In the genomic region with DNA sequence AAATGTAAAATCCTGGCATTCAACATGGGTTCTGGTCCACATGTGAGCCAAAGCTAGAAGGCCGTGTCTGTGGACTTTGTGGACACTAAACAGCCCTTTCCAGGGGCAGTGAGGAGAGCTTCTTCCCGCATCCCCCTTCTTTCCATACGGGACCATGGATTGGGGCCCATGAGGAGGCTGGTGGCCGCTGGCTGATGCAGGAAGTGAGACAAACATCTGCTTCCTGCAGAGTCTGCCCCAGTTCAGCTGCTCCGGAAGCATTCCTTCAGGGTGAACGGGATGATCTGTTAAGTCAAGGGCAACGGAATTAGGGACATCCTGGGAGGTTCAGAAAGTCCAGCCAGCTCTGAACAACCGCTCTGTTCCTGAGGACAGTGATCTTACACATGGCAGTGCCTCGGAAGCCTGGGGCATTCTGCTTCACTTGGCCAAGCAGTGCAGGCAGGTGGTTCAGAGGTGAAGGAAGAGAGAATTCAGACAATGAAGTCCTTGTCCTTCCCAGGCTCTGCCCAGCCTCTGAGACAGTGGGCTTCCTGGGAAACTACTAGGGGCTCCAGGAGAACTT, we compare ENCODE assay signal across 10 cellular contexts. TPM values are rescaled to one million over a fixed set of nuclear protein-coding genes. Genes with fewer than 3 reads are reported as not detected.
DNase-seq lines count a peak whose midpoint lies in the region; ATAC-seq, FAIRE-seq and TF ChIP-seq lines count a peak whose summit lies in the region.
"Had no signal": no experiment of that assay in that cellular context is flagged by ENCODE, and none has a peak within 500 bp of the region (broad histone marks: within the 10 kb centered on the region; RNA-seq: fewer than 3 reads in every experiment).

No MANE protein-coding gene starts in this region.

- H3K79me2 ChIP-seq in HepG2 (ENCODE audit: insufficient read depth, low read length) = no peaks in the 10 kb centered on the region

- H3K9ac ChIP-seq in HepG2 (ENCODE audit: insufficient read depth, low read depth, low read length) = no peak overlapping the region

- H3K9me3 ChIP-seq in CD4-positive, CD25-positive, alpha-beta regulatory T cell (ENCODE audit: control insufficient read depth in 2 of 2, low read length in 2 of 2) = no peaks in the 10 kb centered on the region
- H3K9me3 ChIP-seq in HepG2 (ENCODE audit: low read length) = no peaks in the 10 kb centered on the region

- FAIRE-seq in HepG2 (lab: Jason Lieb, UNC) = peak; percentile 8

- in situ Hi-C loops in HepG2 (cut with HindIII; ENCODE audit: extremely low pct_ligation_motif_present, low pct_unique_long_range_greater_than_20kb) = no loop called here

- H3K4me3 ChIP-seq in CD4-positive, CD25-positive, alpha-beta regulatory T cell (ENCODE audit: low read depth, low read length) = no peak overlapping the region
- H3K4me3 ChIP-seq in HepG2 (replicated peaks in 1 of 3; ENCODE audit: insufficient read depth in 1 of 3, low read depth in 2 of 3, low read length in 3 of 3) = peak overlapping the region in 1 of 3 experiments; percentile 30; a peak in 2 of 6 replicates
- H3K4me3 ChIP-seq: smooth muscle cell had no signal

- peak overlapping the region in 2 of 4 donors; percentile 29 to 36 for H3K4me3 Mint-ChIP-seq in CD4-positive, CD25-positive, alpha-beta regulatory T cell
- peak overlapping the region; percentile 68 for H3K4me3 Mint-ChIP-seq in activated T-helper 1 cell treated with anti-CD3 and anti-CD28 coated beads, Interleukin-12 subunit alpha, Interleukin-12 subunit beta, Interleukin-2, Interleukin-4 antibody, amounts not matched to agents 30 ng/mL and 10 ng/mL and 1 ng/mL, durations not matched to agents 14 hours and 24 hours and 36 hours

- H2AFZ ChIP-seq in HepG2 (ENCODE audit: low read length) = peak overlapping the region; percentile 58

- no peaks in the 10 kb centered on the region for H3K27me3 ChIP-seq in CD4-positive, CD25-positive, alpha-beta regulatory T cell (ENCODE audit: control insufficient read depth, insufficient read depth, low read length)
- peaks cover 3 to 34% of the 10 kb centered on the region in 2 experiments; a peak in 4 of 5 replicates for H3K27me3 ChIP-seq in HepG2 (ENCODE audit: control insufficient read depth in 1 of 2, insufficient read depth in 2 of 2, low read length in 2 of 2)

- DNase-seq in CD4-positive, CD25-positive, alpha-beta regulatory T cell = peak in 1 of 3 donors; percentile 65
- DNase-seq in EH (ENCODE audit: low read depth) = peak; percentile 31
- no peak for DNase-seq in activated T-helper 1 cell treated with anti-CD3 and anti-CD28 coated beads, Interleukin-12 subunit alpha, Interleukin-12 subunit beta, Interleukin-2, Interleukin-4 antibody, amounts not matched to agents 30 ng/mL and 10 ng/mL and 1 ng/mL, durations not matched to agents 14 hours and 24 hours and 36 hours (ENCODE audit: low spot score)
- DNase-seq in HepG2 (ENCODE audit: low spot score) = peak; percentile 34
- no peak for DNase-seq in GM10266 (ENCODE audit: extremely low spot score)

- peak overlapping the region; percentile 67 for H3K4me2 ChIP-seq in HepG2 (ENCODE audit: low read depth, low read length)
- H3K4me2 ChIP-seq: smooth muscle cell had no signal

- TF ChIP-seq EP300 in HepG2 (IDR thresholded peaks at IDR 0.05; ENCODE audit: low read depth in 2 of 2, low read length in 2 of 2) (no peak), HepG2 (CRISPR knock-in tag; IDR thresholded peaks at IDR 0.05; ENCODE audit: borderline replicate concordance) (no peak)

- H3K4me1 ChIP-seq in CD4-positive, CD25-positive, alpha-beta regulatory T cell (ENCODE audit: control insufficient read depth, insufficient read depth, low read length, poor library complexity, severe bottlenecking) = peaks cover 12% of the 10 kb centered on the region
- H3K4me1 ChIP-seq in HepG2 (ENCODE audit: insufficient read depth, low read length) = peaks cover 26% of the 10 kb centered on the region

- peak overlapping the region; percentile 26 for H3K27ac ChIP-seq in CD4-positive, CD25-positive, alpha-beta regulatory T cell (ENCODE audit: insufficient read depth, low read length, poor library complexity, severe bottlenecking)
- H3K27ac ChIP-seq in HepG2 (ENCODE audit: extremely low read length, insufficient read depth, low read length) = no peak overlapping the region

- TF ChIP-seq POLR2A in HepG2 (IDR thresholded peaks at IDR 0.05; ENCODE audit: insufficient read depth in 1 of 2, low read depth in 2 of 2, low read length in 2 of 2) = no peak

- intact Hi-C loops in activated T-helper 1 cell treated with anti-CD3 and anti-CD28 coated beads, Interleukin-12 subunit alpha, Interleukin-12 subunit beta, Interleukin-2, Interleukin-4 antibody, amounts not matched to agents 30 ng/mL and 10 ng/mL and 1 ng/mL, durations not matched to agents 14 hours and 24 hours and 36 hours (cut with micrococcal nuclease) = loop anchor here (2.0 kb wide), 2 partner anchors 28 to 68 kb away; a partner anchor contains a TSS
- intact Hi-C loops in HepG2 (cut with micrococcal nuclease; ENCODE audit: unreplicated experiment) = no loop called here

- POLR2A ChIA-PET in HepG2 (lab: Yijun Ruan, JAX) = no interaction called here

- H3K4me1 Mint-ChIP-seq in CD4-positive, CD25-positive, alpha-beta regulatory T cell = peaks cover 0 to 44% (median 16%) of the 10 kb centered on the region in 4 donors
- H3K4me1 Mint-ChIP-seq in activated T-helper 1 cell treated with anti-CD3 and anti-CD28 coated beads, Interleukin-12 subunit alpha, Interleukin-12 subunit beta, Interleukin-2, Interleukin-4 antibody, amounts not matched to agents 30 ng/mL and 10 ng/mL and 1 ng/mL, durations not matched to agents 14 hours and 24 hours and 36 hours (ENCODE audit: low read depth) = peaks cover 73% of the 10 kb centered on the region

- no peaks in the 10 kb centered on the region for H4K20me1 ChIP-seq in HepG2 (ENCODE audit: insufficient read depth, low read length)

- H3K36me3 Mint-ChIP-seq in CD4-positive, CD25-positive, alpha-beta regulatory T cell = no peaks in the 10 kb centered on the region
- peaks cover 10% of the 10 kb centered on the region for H3K36me3 Mint-ChIP-seq in activated T-helper 1 cell treated with anti-CD3 and anti-CD28 coated beads, Interleukin-12 subunit alpha, Interleukin-12 subunit beta, Interleukin-2, Interleukin-4 antibody, amounts not matched to agents 30 ng/mL and 10 ng/mL and 1 ng/mL, durations not matched to agents 14 hours and 24 hours and 36 hours (ENCODE audit: low read depth)

- H3K27me3 Mint-ChIP-seq in CD4-positive, CD25-positive, alpha-beta regulatory T cell = no peaks in the 10 kb centered on the region
- H3K27me3 Mint-ChIP-seq in activated T-helper 1 cell treated with anti-CD3 and anti-CD28 coated beads, Interleukin-12 subunit alpha, Interleukin-12 subunit beta, Interleukin-2, Interleukin-4 antibody, amounts not matched to agents 30 ng/mL and 10 ng/mL and 1 ng/mL, durations not matched to agents 14 hours and 24 hours and 36 hours (ENCODE audit: insufficient read depth) = no peaks in the 10 kb centered on the region

- 5% methylated on average over 4 of the region's 9 CpGs for WGBS in HepG2 (ENCODE audit: low lambda C conversion rate)

- H3K36me3 ChIP-seq in CD4-positive, CD25-positive, alpha-beta regulatory T cell (ENCODE audit: control insufficient read depth, insufficient read depth, low read length) = no peaks in the 10 kb centered on the region
- H3K36me3 ChIP-seq in HepG2 (replicated peaks in 1 of 2; ENCODE audit: control insufficient read depth in 1 of 2, insufficient read depth in 2 of 2, low read length in 2 of 2) = no peaks in the 10 kb centered on the region

- CTCF ChIA-PET in HepG2 (lab: Yijun Ruan, JAX; ENCODE audit: low intra/inter-chr PET ratio, low total read pairs) = no interaction called here

- no peak for ATAC-seq in CD4-positive, CD25-positive, alpha-beta regulatory T cell (ENCODE audit: low read depth in 2 of 2)
- ATAC-seq in HepG2 (peak; percentile 43; the same call in 2 of the 3 replicates), HG02642 (IDR thresholded peaks at IDR 0.05; ENCODE audit: poor library complexity, unreplicated experiment) (no peak), GM18519 (IDR thresholded peaks at IDR 0.05; ENCODE audit: low FRiP score, unreplicated experiment) (no peak), HG03135 (IDR thresholded peaks at IDR 0.05; ENCODE audit: unreplicated experiment) (no peak)

- no TSS peak for BruUV-seq in HepG2 (replicated peaks; lab: Mats Ljungman, UMichigan)

- H3K9me3 Mint-ChIP-seq in CD4-positive, CD25-positive, alpha-beta regulatory T cell = peaks cover 0 to 3% (median 0%) of the 10 kb centered on the region in 7 donors
- no peaks in the 10 kb centered on the region for H3K9me3 Mint-ChIP-seq in activated T-helper 1 cell treated with anti-CD3 and anti-CD28 coated beads, Interleukin-12 subunit alpha, Interleukin-12 subunit beta, Interleukin-2, Interleukin-4 antibody, amounts not matched to agents 30 ng/mL and 10 ng/mL and 1 ng/mL, durations not matched to agents 14 hours and 24 hours and 36 hours

- TF ChIP-seq CTCF in HepG2 (CRISPR knock-in tag; IDR thresholded peaks at IDR 0.05) (no peak), GM10266 (IDR thresholded peaks at IDR 0.05; ENCODE audit: control insufficient read depth, insufficient read depth, low read depth, missing control alignments) (no peak)

- TF ChIP-seq RAD21 in HepG2 (CRISPR knock-in tag; IDR thresholded peaks at IDR 0.05) = no peak

- H3K27ac Mint-ChIP-seq in CD4-positive, CD25-positive, alpha-beta regulatory T cell = peak overlapping the region; percentile 78 to 99 (median 85)
- H3K27ac Mint-ChIP-seq in activated T-helper 1 cell treated with anti-CD3 and anti-CD28 coated beads, Interleukin-12 subunit alpha, Interleukin-12 subunit beta, Interleukin-2, Interleukin-4 antibody, amounts not matched to agents 30 ng/mL and 10 ng/mL and 1 ng/mL, durations not matched to agents 14 hours and 24 hours and 36 hours = peak overlapping the region; percentile 98

RNA-seq across cellular contexts. Expression of a gene that starts 1.5 kb away (rescaled TPM):
- total RNA-seq in CD4-positive, CD25-positive, alpha-beta regulatory T cell = not detected
- under 1 TPM in 2 of 4 donors, not detected in 2; 0.41 to 0.61 TPM for polyA plus RNA-seq in CD4-positive, CD25-positive, alpha-beta regulatory T cell
- total RNA-seq in activated T-helper 1 cell treated with anti-CD3 and anti-CD28 coated beads, Interleukin-12 subunit alpha, Interleukin-12 subunit beta, Interleukin-2, Interleukin-4 antibody, amounts not matched to agents 30 ng/mL and 10 ng/mL and 1 ng/mL, durations not matched to agents 14 hours and 24 hours and 36 hours = 2.2 and 2.6 TPM in 2 replicates
- total RNA-seq in HepG2 (2016; rRNA removed; fragmentation: Illumina TruSeq; extraction: Trizol) = not detected in 2 replicates
- not detected in 2 replicates for total RNA-seq in HepG2 (2016; cell fraction: cytosol; rRNA removed; fragmentation: Illumina TruSeq; extraction: Trizol; ENCODE audit: low read depth)
- not detected in 2 replicates for total RNA-seq in HepG2 (2016; cell fraction: insoluble cytoplasmic fraction; rRNA removed; fragmentation: Illumina TruSeq; extraction: Trizol)
- total RNA-seq in HepG2 (2016; cell fraction: membrane; rRNA removed; fragmentation: Illumina TruSeq; extraction: Trizol) = not detected in 2 replicates
- not detected in 2 replicates for total RNA-seq in HepG2 (2016; cell fraction: nucleus; rRNA removed; fragmentation: Illumina TruSeq; extraction: Trizol)
- not detected in 2 replicates for polyA plus RNA-seq in HepG2 (2011; rRNA removed)
- polyA plus RNA-seq in HepG2 (2011; cell fraction: cytosol; rRNA removed) = not detected in 2 replicates
- not detected in 2 replicates for polyA plus RNA-seq in HepG2 (2011; cell fraction: nucleus; rRNA removed)
- polyA plus RNA-seq in HepG2 (2012) = not detected in 2 replicates
- polyA plus RNA-seq in HepG2 (2016; cell fraction: cytosol; fragmentation: Illumina TruSeq; extraction: Trizol; ENCODE audit: low read depth) = not detected in 2 replicates
- polyA plus RNA-seq in HepG2 (2016; cell fraction: insoluble cytoplasmic fraction; fragmentation: Illumina TruSeq; extraction: Trizol; ENCODE audit: low read depth) = not detected in 2 replicates
- not detected in 2 replicates for polyA plus RNA-seq in HepG2 (2016; cell fraction: membrane; fragmentation: Illumina TruSeq; extraction: Trizol; ENCODE audit: low read depth)
- polyA plus RNA-seq in HepG2 (2016; cell fraction: nucleus; fragmentation: Illumina TruSeq; extraction: Trizol; ENCODE audit: insufficient read depth, low read depth) = not detected in 2 replicates
- not detected in 2 replicates for polyA minus RNA-seq in HepG2 (2011; rRNA and poly(A)+ RNA removed; ENCODE audit: low replicate concordance)
- polyA minus RNA-seq in HepG2 (2011; cell fraction: cytosol; rRNA and poly(A)+ RNA removed) = not detected in 2 replicates
- polyA minus RNA-seq in HepG2 (2011; cell fraction: nucleus; rRNA and poly(A)+ RNA removed) = not detected in 2 replicates
- total RNA-seq: myocyte, smooth muscle cell had no signal
- polyA plus RNA-seq: smooth muscle cell had no signal

Comparison
In these comparisons a context has a peak if more than half of its experiments do, and no peak if none do; other contexts are left out.
1. DNase-seq: peak in EH (single experiment) and HepG2 (single experiment); none in activated T-helper 1 cell treated with anti-CD3 and anti-CD28 coated beads, Interleukin-12 subunit alpha, Interleukin-12 subunit beta, Interleukin-2, Interleukin-4 antibody, amounts not matched to agents 30 ng/mL and 10 ng/mL and 1 ng/mL, durations not matched to agents 14 hours and 24 hours and 36 hours (single experiment) and GM10266 (single experiment).